Comparison of ENCODE assay signal across 9 cellular contexts in the genomic region with DNA sequence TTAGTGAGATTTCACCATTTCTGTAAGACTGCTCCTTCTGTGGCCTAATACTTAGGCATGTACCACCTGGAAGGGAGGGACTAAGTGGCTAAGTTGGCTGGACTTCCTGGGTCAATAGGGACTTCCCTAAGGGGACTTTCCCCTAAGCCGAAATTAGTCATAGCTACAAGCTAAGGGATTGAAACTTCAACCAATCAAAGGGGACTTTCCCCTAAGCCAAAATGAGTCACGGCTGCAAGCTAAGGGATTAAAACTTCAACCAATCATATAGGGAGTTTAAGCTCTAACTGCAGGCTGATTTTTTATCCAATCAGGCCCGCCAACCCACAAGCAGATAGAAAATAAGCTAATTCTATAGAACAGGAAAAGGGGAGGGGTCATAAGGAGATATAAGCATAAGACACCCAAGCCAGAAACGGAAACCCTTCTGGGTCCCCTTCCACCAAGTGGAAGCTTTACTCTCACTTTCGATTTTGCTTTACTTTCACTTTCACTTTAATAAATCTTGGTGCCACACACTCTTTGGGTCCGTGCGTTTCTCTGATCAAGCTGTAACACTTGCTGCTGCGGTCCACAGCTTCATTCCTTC.
DNase-seq lines count a peak whose midpoint lies in the region; ATAC-seq, FAIRE-seq and TF ChIP-seq lines count a peak whose summit lies in the region.
"Had no signal": no experiment of that assay in that cellular context is flagged by ENCODE, and none has a peak within 500 bp of the region (broad histone marks: within the 10 kb centered on the region; RNA-seq: fewer than 3 reads in every experiment).

No MANE protein-coding gene starts in this region.

- peak; percentile 67 for ATAC-seq in GM21360 (IDR thresholded peaks at IDR 0.05; ENCODE audit: unreplicated experiment)
- ATAC-seq in HG03442 (IDR thresholded peaks at IDR 0.05; ENCODE audit: unreplicated experiment), result peak; percentile 81

- H3K4me3 ChIP-seq in breast epithelium (peak overlapping the region in 2 of 3 donors; percentile 15 to 44), sigmoid colon (no peak overlapping the region), thyroid gland (replicated peaks in 1 of 3) (no peak overlapping the region)

- TF ChIP-seq EP300 in sigmoid colon (IDR thresholded peaks at IDR 0.05), result no peak

- 75 to 85% methylated on average over 8 of the region's 8 CpGs for WGBS in sigmoid colon, 2 donors
- WGBS in thyroid gland, 2 donors, result 76 to 88% methylated on average over 7 to 8 of the region's 8 CpGs

- TF ChIP-seq CTCF in breast epithelium (IDR thresholded peaks at IDR 0.05) (no peak), sigmoid colon (IDR thresholded peaks at IDR 0.05) (no peak), thyroid gland (IDR thresholded peaks at IDR 0.05) (no peak), endothelial cell (IDR thresholded peaks at IDR 0.05; ENCODE audit: unreplicated experiment) (no peak)

- no peaks in the 10 kb centered on the region for H3K9me3 Mint-ChIP-seq in endothelial cell (ENCODE audit: unreplicated experiment)

- H3K27me3 ChIP-seq in breast epithelium (peaks cover 0 to 4% of the 10 kb centered on the region in 2 donors), sigmoid colon (no peaks in the 10 kb centered on the region), thyroid gland (no peaks in the 10 kb centered on the region)

- H3K36me3 ChIP-seq in breast epithelium (no peaks in the 10 kb centered on the region), sigmoid colon (no peaks in the 10 kb centered on the region), thyroid gland (no peaks in the 10 kb centered on the region)

- no peak for TF ChIP-seq POLR2A in GM12891 (IDR thresholded peaks at IDR 0.05; ENCODE audit: low read depth, low read length)
- no peak for TF ChIP-seq POLR2A in breast epithelium (IDR thresholded peaks at IDR 0.05)
- TF ChIP-seq POLR2A in sigmoid colon (IDR thresholded peaks at IDR 0.05), result no peak
- no peak for TF ChIP-seq POLR2A in thyroid gland (IDR thresholded peaks at IDR 0.05)

- intact Hi-C loops in breast epithelium (cut with DNase I; ENCODE audit: low total_unique reads), result no loop called here
- intact Hi-C loops in sigmoid colon (cut with DNase I), result no loop called here
- intact Hi-C loops in thyroid gland (cut with DNase I), result no loop called here

- H3K4me1 Mint-ChIP-seq in endothelial cell (ENCODE audit: unreplicated experiment), result no peaks in the 10 kb centered on the region

- H3K27ac Mint-ChIP-seq in endothelial cell (ENCODE audit: unreplicated experiment), result no peak overlapping the region

- H3K4me1 ChIP-seq in breast epithelium (no peaks in the 10 kb centered on the region), sigmoid colon (no peaks in the 10 kb centered on the region), thyroid gland (no peaks in the 10 kb centered on the region)

- no peak overlapping the region for H3K27ac ChIP-seq in breast epithelium
- no peak overlapping the region for H3K27ac ChIP-seq in sigmoid colon
- H3K27ac ChIP-seq in thyroid gland, result no peak overlapping the region

- H3K36me3 Mint-ChIP-seq in endothelial cell (ENCODE audit: low read depth, unreplicated experiment), result no peaks in the 10 kb centered on the region

- peak; percentile 88 for FAIRE-seq in GM12891 (lab: Jason Lieb, UNC)

- no peaks in the 10 kb centered on the region for H3K27me3 Mint-ChIP-seq in endothelial cell (ENCODE audit: unreplicated experiment)

- H3K9me3 ChIP-seq in breast epithelium, result no peaks in the 10 kb centered on the region
- H3K9me3 ChIP-seq in sigmoid colon, result no peaks in the 10 kb centered on the region
- no peaks in the 10 kb centered on the region for H3K9me3 ChIP-seq in thyroid gland

- H3K4me3 Mint-ChIP-seq in endothelial cell (ENCODE audit: unreplicated experiment), result no peak overlapping the region

- DNase-seq in GM12891 (ENCODE audit: insufficient read length, low spot score) (no peak), breast epithelium (ENCODE audit: low spot score in 2 of 2) (no peak), sigmoid colon (no peak), islet precursor cell (no peak), thyroid gland (no peak), endothelial cell (ENCODE audit: low spot score) (no peak)
- DNase-seq: hypothalamus had no signal

TF ChIP-seq in GM12891, 5 proteins besides CTCF, POLR2A, EP300 and RAD21:
- TF ChIP-seq PAX5 (IDR thresholded peaks at IDR 0.05; ENCODE audit: insufficient read depth, low read length, severe bottlenecking) (no peak), TAF1 (IDR thresholded peaks at IDR 0.05; ENCODE audit: low read depth, low read length) (no peak), SPI1 (IDR thresholded peaks at IDR 0.05; ENCODE audit: low read depth, low read length) (no peak)

Comparison
In these comparisons a context has a peak if more than half of its experiments do, and no peak if none do; other contexts are left out.
1. H3K4me3 ChIP-seq: peak in breast epithelium (2 of 3); none in sigmoid colon (0 of 4) and thyroid gland (0 of 3).